ENCODE assay signal across 19 cellular contexts in genomic region chr1:114455102-114455785, GRCh38. TPM values are rescaled to one million over a fixed set of nuclear protein-coding genes. Genes with fewer than 3 reads are reported as not detected.
DNase-seq lines count a peak whose midpoint lies in the region; ATAC-seq and TF ChIP-seq lines count a peak whose summit lies in the region.
"Had no signal": no experiment of that assay in that cellular context is flagged by ENCODE, and none has a peak within 500 bp of the region (broad histone marks: within the 10 kb centered on the region; RNA-seq: fewer than 3 reads in every experiment).

No MANE protein-coding gene starts in this region.

- TF ChIP-seq EP300 in tibial nerve (IDR thresholded peaks at IDR 0.05) (no peak), gastroesophageal sphincter (IDR thresholded peaks at IDR 0.05) (no peak)

- no peak overlapping the region for H2AFZ ChIP-seq in MM.1S (ENCODE audit: low read length)

- ATAC-seq in gastroesophageal sphincter = no peak

- no peak overlapping the region for H3K4me3 ChIP-seq in cardiac fibroblast (replicated peaks in 1 of 2; ENCODE audit: low read depth in 2 of 2, low read length in 2 of 2)
- no peak overlapping the region for H3K4me3 ChIP-seq in tibial nerve
- no peak overlapping the region for H3K4me3 ChIP-seq in gastroesophageal sphincter
- no peak overlapping the region for H3K4me3 ChIP-seq in MM.1S (ENCODE audit: low read length)
- H3K4me3 ChIP-seq: esophagus squamous epithelium, smooth muscle cell, upper lobe of left lung had no signal

- H3K27me3 ChIP-seq in tibial nerve = no peaks in the 10 kb centered on the region
- H3K27me3 ChIP-seq in gastroesophageal sphincter = no peaks in the 10 kb centered on the region
- no peaks in the 10 kb centered on the region for H3K27me3 ChIP-seq in MM.1S (replicated peaks; ENCODE audit: insufficient read depth, low read length)
- H3K27me3 ChIP-seq: esophagus squamous epithelium, upper lobe of left lung had no signal

- H4K20me1 ChIP-seq in MM.1S (ENCODE audit: insufficient read depth, low read length) = no peaks in the 10 kb centered on the region

- H3K36me3 ChIP-seq in tibial nerve = peaks cover 0 to 58% (median 0%) of the 10 kb centered on the region in 3 donors
- H3K36me3 ChIP-seq in gastroesophageal sphincter = peaks cover 0 to 53% of the 10 kb centered on the region in 2 donors
- no peaks in the 10 kb centered on the region for H3K36me3 ChIP-seq in MM.1S (replicated peaks; ENCODE audit: insufficient read depth, low read length)

- peaks cover 0 to 9% (median 0%) of the 10 kb centered on the region in 4 donors for H3K4me1 ChIP-seq in tibial nerve
- no peaks in the 10 kb centered on the region for H3K4me1 ChIP-seq in gastroesophageal sphincter
- H3K4me1 ChIP-seq in MM.1S (ENCODE audit: low read length) = no peaks in the 10 kb centered on the region

- H3K9me3 ChIP-seq in tibial nerve = no peaks in the 10 kb centered on the region
- no peaks in the 10 kb centered on the region for H3K9me3 ChIP-seq in gastroesophageal sphincter
- no peaks in the 10 kb centered on the region for H3K9me3 ChIP-seq in MM.1S (replicated peaks; ENCODE audit: insufficient read depth, low read length)
- H3K9me3 ChIP-seq: esophagus squamous epithelium, upper lobe of left lung had no signal

- no peaks in the 10 kb centered on the region for H3F3A ChIP-seq in MM.1S (ENCODE audit: insufficient read depth, low read length)

- no peaks in the 10 kb centered on the region for H3K9me2 ChIP-seq in MM.1S (replicated peaks; ENCODE audit: insufficient read depth, low read length)

- TF ChIP-seq POLR2A in tibial nerve (IDR thresholded peaks at IDR 0.05) (no peak), gastroesophageal sphincter (IDR thresholded peaks at IDR 0.05) (no peak)

- H3K79me2 ChIP-seq in MM.1S (ENCODE audit: low read length) = no peaks in the 10 kb centered on the region

- H3K27ac ChIP-seq in tibial nerve = no peak overlapping the region
- no peak overlapping the region for H3K27ac ChIP-seq in gastroesophageal sphincter
- H3K27ac ChIP-seq in MM.1S (ENCODE audit: low read length) = no peak overlapping the region
- H3K27ac ChIP-seq: esophagus squamous epithelium, upper lobe of left lung had no signal

- TF ChIP-seq CTCF in cardiac fibroblast (IDR thresholded peaks at IDR 0.05; ENCODE audit: low read depth, low read length) (no peak), tibial nerve (IDR thresholded peaks at IDR 0.05) (no peak), gastroesophageal sphincter (IDR thresholded peaks at IDR 0.05) (no peak), MM.1S (IDR thresholded peaks at IDR 0.05; ENCODE audit: low read length) (no peak)

- no peak overlapping the region for H3K4me2 ChIP-seq in MM.1S (ENCODE audit: low read depth, low read length)
- H3K4me2 ChIP-seq: smooth muscle cell had no signal

- no peak overlapping the region for H3K9ac ChIP-seq in MM.1S (ENCODE audit: low read length)

- DNase-seq in HCEC 1CT (peak; percentile 72), NCI-H226 (peak; percentile 29), cardiac fibroblast (ENCODE audit: low read depth in 2 of 2) (peak; percentile 1 to 20), iris pigment epithelial cell (ENCODE audit: low read depth) (peak; percentile 58), tibial nerve (ENCODE audit: low spot score in 2 of 2) (no peak), MM.1S (no peak), NCI-H1417 treated with DMSO at 0.1 percent for 48 hours (lab: John Stamatoyannopoulos, UW) (no peak)
- DNase-seq: activated CD8-positive, alpha-beta memory T cell treated with anti-CD3 and anti-CD28 coated beads, Interleukin-2, amount 50 U/mL, for 4 hours; activated naive CD4-positive, alpha-beta T cell; aorta; CD8-positive, alpha-beta memory T cell; cerebellar nuclear complex; esophagus squamous epithelium; NCI-H524 treated with DMSO at 0.1 percent for 48 hours; SHP77; stimulated activated CD4-positive, alpha-beta T cell treated with anti-CD3 and anti-CD28 coated beads, Interleukin-4, amount 100 ng/mL, for 1 hour; upper lobe of left lung had no signal

RNA-seq across cellular contexts. Expression of gene TRIM33, which starts 55.8 kb away (rescaled TPM):
- total RNA-seq in tibial nerve = 10 to 100 TPM; 50.8 to 68.2 (median 53.4) TPM
- 10 to 100 TPM; 26.7 to 49.0 (median 34.5) TPM for total RNA-seq in gastroesophageal sphincter

Comparison
In these comparisons a context has a peak if more than half of its experiments do, and no peak if none do; other contexts are left out.
1. DNase-seq: peak in HCEC 1CT (single experiment), NCI-H226 (single experiment), cardiac fibroblast (2 of 2) and iris pigment epithelial cell (single experiment); none in tibial nerve (0 of 2), MM.1S (single experiment) and NCI-H1417 treated with DMSO at 0.1 percent for 48 hours (single experiment).